24 cellular contexts compared by ENCODE assay signal in the genomic region with DNA sequence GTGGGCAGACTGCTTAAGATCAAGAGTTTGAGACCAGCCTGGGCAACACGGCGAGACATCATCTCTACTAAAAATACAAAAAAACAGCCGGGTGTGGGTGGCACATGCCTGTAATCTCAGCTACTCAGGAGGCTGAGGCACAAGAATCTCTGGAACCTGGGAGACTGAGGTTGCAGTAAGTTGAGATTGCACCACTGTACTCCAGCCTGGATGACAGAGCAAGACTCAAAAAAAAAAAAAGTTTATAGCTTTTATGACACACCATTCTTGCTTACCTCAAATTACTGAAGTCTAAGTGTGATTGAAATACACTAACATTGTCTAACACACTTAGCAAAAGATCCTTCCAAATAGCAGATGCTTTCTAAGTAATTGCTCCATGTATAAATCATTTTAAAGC.
DNase-seq lines count a peak whose midpoint lies in the region; ATAC-seq and TF ChIP-seq lines count a peak whose summit lies in the region.
"Had no signal": no experiment of that assay in that cellular context is flagged by ENCODE, and none has a peak within 500 bp of the region (broad histone marks: within the 10 kb centered on the region; RNA-seq: fewer than 3 reads in every experiment).

No MANE protein-coding gene starts in this region.

- H3K4me1 Mint-ChIP-seq in MCF 10A (ENCODE audit: insufficient read depth, unreplicated experiment) = peaks cover 29% of the 10 kb centered on the region

- H3K4me3 Mint-ChIP-seq in MCF 10A (ENCODE audit: unreplicated experiment) = no peak overlapping the region
- H3K4me3 Mint-ChIP-seq: activated B cell treated with CpG ODN at 0.5 μM for 24 hours; activated naive CD4-positive, alpha-beta T cell treated with anti-CD3 and anti-CD28 coated beads, Interleukin-2, amount 10 ng/mL, durations not matched to agents 7 days and 5 days; activated T-helper 1 cell treated with anti-CD3 and anti-CD28 coated beads, Interleukin-12 subunit alpha, Interleukin-12 subunit beta, Interleukin-2, Interleukin-4 antibody, amounts not matched to agents 30 ng/mL and 10 ng/mL and 1 ng/mL, durations not matched to agents 14 hours and 24 hours and 36 hours; B cell; naive B cell had no signal

- TF ChIP-seq POLR2A in breast epithelium (IDR thresholded peaks at IDR 0.05) = no peak

- no peaks in the 10 kb centered on the region for H3K27me3 Mint-ChIP-seq in MCF 10A (ENCODE audit: insufficient read depth, unreplicated experiment)
- H3K27me3 Mint-ChIP-seq: activated B cell treated with CpG ODN at 0.5 μM for 24 hours; activated naive CD4-positive, alpha-beta T cell treated with anti-CD3 and anti-CD28 coated beads, Interleukin-2, amount 10 ng/mL, durations not matched to agents 7 days and 5 days; B cell; naive B cell had no signal

- H3K9ac ChIP-seq in adipocyte (ENCODE audit: low read length) = no peak overlapping the region

- intact Hi-C loops in MCF 10A (cut with micrococcal nuclease) = loop anchor here (2.0 to 10.0 kb wide), 2 partner anchors 154 to 470 kb away; no protein-coding TSS in a partner anchor
- intact Hi-C loops in breast epithelium (cut with DNase I; ENCODE audit: low total_unique reads) = no loop called here
- intact Hi-C loops in left ventricle myocardium superior (cut with micrococcal nuclease) = no loop called here

- H3K9me3 ChIP-seq in breast epithelium (no peaks in the 10 kb centered on the region), adipocyte (ENCODE audit: control insufficient read depth, low read length) (no peaks in the 10 kb centered on the region)
- H3K9me3 ChIP-seq: transverse colon had no signal

- TF ChIP-seq CTCF in MCF 10A (IDR thresholded peaks at IDR 0.05; ENCODE audit: unreplicated experiment) (no peak), breast epithelium (IDR thresholded peaks at IDR 0.05) (no peak), fibroblast of villous mesenchyme (IDR thresholded peaks at IDR 0.05; ENCODE audit: insufficient read depth, low read depth, low read length) (no peak)

- ATAC-seq in left ventricle myocardium superior (no peak), HG03469 (IDR thresholded peaks at IDR 0.05; ENCODE audit: unreplicated experiment) (no peak)

- no peaks in the 10 kb centered on the region for H3K36me3 ChIP-seq in breast epithelium
- no peaks in the 10 kb centered on the region for H3K36me3 ChIP-seq in adipocyte (ENCODE audit: control insufficient read depth, insufficient read depth, low read length, severe bottlenecking)
- H3K36me3 ChIP-seq: cardiac muscle cell, transverse colon had no signal

- BruUV-seq in MCF 10A (replicated peaks; lab: Mats Ljungman, UMichigan) = no TSS peak

- DNase-seq in MCF 10A (ENCODE audit: unreplicated experiment) (peak; percentile 48), breast epithelium (ENCODE audit: low spot score in 2 of 2) (no peak), adipocyte (ENCODE audit: low read depth) (peak; percentile 3), fibroblast of villous mesenchyme (ENCODE audit: low read depth) (peak; percentile 32), left ventricle myocardium superior (no peak), NCI-H1092 (lab: John Stamatoyannopoulos, UW) (no peak)
- no peak for DNase-seq in stimulated activated CD4-positive, alpha-beta T cell treated with anti-CD3 and anti-CD28 coated beads, Interleukin-4, amount 100 ng/mL, for 24 hours
- DNase-seq: activated B cell treated with CpG ODN at 0.5 μM for 24 hours; activated naive CD4-positive, alpha-beta T cell treated with anti-CD3 and anti-CD28 coated beads, Interleukin-2, amount 10 ng/mL, durations not matched to agents 7 days and 5 days; DND-41; head of caudate nucleus; KG1; naive B cell; NCI-H1694 treated with DMSO at 0.1 percent for 48 hours; NCI-H2171 treated with DMSO at 0.1 percent for 48 hours; NCI-H526; nucleus accumbens; T-helper 9 cell; transverse colon had no signal

- no peak overlapping the region for H3K27ac Mint-ChIP-seq in MCF 10A (ENCODE audit: low read depth, unreplicated experiment)
- H3K27ac Mint-ChIP-seq: activated B cell treated with CpG ODN at 0.5 μM for 24 hours; activated naive CD4-positive, alpha-beta T cell treated with anti-CD3 and anti-CD28 coated beads, Interleukin-2, amount 10 ng/mL, durations not matched to agents 7 days and 5 days; activated T-helper 1 cell treated with anti-CD3 and anti-CD28 coated beads, Interleukin-12 subunit alpha, Interleukin-12 subunit beta, Interleukin-2, Interleukin-4 antibody, amounts not matched to agents 30 ng/mL and 10 ng/mL and 1 ng/mL, durations not matched to agents 14 hours and 24 hours and 36 hours; B cell had no signal

- H3K4me1 ChIP-seq in breast epithelium (no peaks in the 10 kb centered on the region), adipocyte (ENCODE audit: control insufficient read depth, insufficient read depth, low read length) (peaks cover 5% of the 10 kb centered on the region)

- H3K27me3 ChIP-seq in breast epithelium (no peaks in the 10 kb centered on the region), adipocyte (replicated peaks; ENCODE audit: control insufficient read depth, insufficient read depth, low read length) (no peaks in the 10 kb centered on the region)
- H3K27me3 ChIP-seq: cardiac muscle cell, transverse colon had no signal

- no peak overlapping the region for H3K27ac ChIP-seq in breast epithelium
- H3K27ac ChIP-seq: cardiac muscle cell, skin epidermis, transverse colon had no signal

- H3K4me3 ChIP-seq in breast epithelium (no peak overlapping the region), adipocyte (ENCODE audit: low read length) (no peak overlapping the region), fibroblast of villous mesenchyme (ENCODE audit: low read depth, low read length) (no peak overlapping the region)
- H3K4me3 ChIP-seq: cardiac muscle cell, skin epidermis, transverse colon had no signal

- POLR2A ChIA-PET in MCF 10A (lab: Yijun Ruan, JAX) = interaction anchor here (0.6 to 2.6 kb wide), 4 partner anchors 200 to 318 kb away, joined by 3 to 10 read pairs (median 4); partner anchors contain the start of gene STAG1

- CTCF ChIA-PET in MCF 10A (lab: Yijun Ruan, JAX) = interaction anchor here (0.5 to 3.6 kb wide), 5 partner anchors 51 to 229 kb away, joined by 3 to 20 read pairs (median 3); partner anchors contain the start of gene STAG1

- peaks cover 9% of the 10 kb centered on the region for H3K9me3 Mint-ChIP-seq in MCF 10A (ENCODE audit: unreplicated experiment)
- H3K9me3 Mint-ChIP-seq: activated B cell treated with CpG ODN at 0.5 μM for 24 hours; activated naive CD4-positive, alpha-beta T cell treated with anti-CD3 and anti-CD28 coated beads, Interleukin-2, amount 10 ng/mL, durations not matched to agents 7 days and 5 days; naive B cell had no signal

- H3K36me3 Mint-ChIP-seq in MCF 10A (ENCODE audit: insufficient read depth, unreplicated experiment) = peaks cover 8% of the 10 kb centered on the region

Comparison
In these comparisons a context has a peak if more than half of its experiments do, and no peak if none do; other contexts are left out.
1. DNase-seq: peak in MCF 10A (single experiment), adipocyte (single experiment) and fibroblast of villous mesenchyme (single experiment); none in breast epithelium (0 of 2), left ventricle myocardium superior (single experiment), stimulated activated CD4-positive, alpha-beta T cell treated with anti-CD3 and anti-CD28 coated beads, Interleukin-4, amount 100 ng/mL, for 24 hours (single experiment) and NCI-H1092 (single experiment).